7 cellular contexts compared by ENCODE assay signal in genomic region chr5:120985526-120985925, GRCh38.
"Had no signal": no experiment of that assay in that cellular context is flagged by ENCODE, and none has a peak within 500 bp of the region (broad histone marks: within the 10 kb centered on the region; RNA-seq: fewer than 3 reads in every experiment).

No MANE protein-coding gene starts in this region.

- H3K9me3 Mint-ChIP-seq: GM23338, H9 had no signal

- H3K36me3 Mint-ChIP-seq: IgD-negative memory B cell had no signal

- H3K4me3 Mint-ChIP-seq: GM23338, H9, IgD-negative memory B cell had no signal

- ATAC-seq: GM23338 had no signal

- H3K4me2 ChIP-seq: GM23338 had no signal

- H3K27me3 Mint-ChIP-seq: IgD-negative memory B cell had no signal

- H3K27ac Mint-ChIP-seq: GM23338, H9, IgD-negative memory B cell had no signal

- H2AFZ ChIP-seq: GM23338 had no signal

- DNase-seq: H9, HCEC 1CT had no signal

- H3K4me1 Mint-ChIP-seq: GM23338, IgD-negative memory B cell had no signal

- H3K4me3 ChIP-seq: GM23338 had no signal

- FAIRE-seq: H1, H54, HTR-8/SVneo had no signal
